ENCODE assay signal across 1 cellular context in the genomic region with DNA sequence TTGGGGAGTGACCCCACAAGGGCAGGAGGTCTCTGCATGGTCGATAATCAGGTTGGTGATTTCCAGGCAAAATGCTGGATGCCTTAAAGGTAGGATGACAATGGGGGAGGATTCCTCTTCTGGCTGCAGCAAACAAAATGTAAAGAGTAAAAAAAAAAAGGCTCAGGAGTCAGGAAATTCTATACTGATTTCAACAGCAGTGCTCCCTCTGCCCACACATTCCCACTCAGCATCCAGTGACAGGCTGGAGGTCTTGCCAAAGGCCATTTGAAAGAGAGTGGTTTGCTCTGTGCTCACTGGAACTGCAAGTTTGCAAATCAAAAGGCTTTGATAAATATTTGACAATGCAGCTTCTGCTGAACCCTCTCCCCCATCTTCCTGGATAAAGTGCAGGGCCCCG.
TF ChIP-seq lines count a peak whose summit lies in the region.

No MANE protein-coding gene starts in this region.

TF ChIP-seq in IMR-90, 13 proteins besides CTCF, POLR2A, EP300 and RAD21:
- TF ChIP-seq CHD1 (IDR thresholded peaks at IDR 0.05; ENCODE audit: low read depth, low read length), result no peak
- no peak for TF ChIP-seq MAFK (IDR thresholded peaks at IDR 0.05; ENCODE audit: low read depth, low read length)
- no peak for TF ChIP-seq NFE2L2 (IDR thresholded peaks at IDR 0.05; ENCODE audit: low read depth, low read length)
- no peak for TF ChIP-seq RFX5 (IDR thresholded peaks at IDR 0.05; ENCODE audit: low read depth, low read length)
- TF ChIP-seq RCOR1 (IDR thresholded peaks at IDR 0.05; ENCODE audit: insufficient replicate concordance, low read length), result no peak
- no peak for TF ChIP-seq MAZ (IDR thresholded peaks at IDR 0.05; ENCODE audit: borderline replicate concordance, low read depth, low read length)
- TF ChIP-seq, protein P1, sequence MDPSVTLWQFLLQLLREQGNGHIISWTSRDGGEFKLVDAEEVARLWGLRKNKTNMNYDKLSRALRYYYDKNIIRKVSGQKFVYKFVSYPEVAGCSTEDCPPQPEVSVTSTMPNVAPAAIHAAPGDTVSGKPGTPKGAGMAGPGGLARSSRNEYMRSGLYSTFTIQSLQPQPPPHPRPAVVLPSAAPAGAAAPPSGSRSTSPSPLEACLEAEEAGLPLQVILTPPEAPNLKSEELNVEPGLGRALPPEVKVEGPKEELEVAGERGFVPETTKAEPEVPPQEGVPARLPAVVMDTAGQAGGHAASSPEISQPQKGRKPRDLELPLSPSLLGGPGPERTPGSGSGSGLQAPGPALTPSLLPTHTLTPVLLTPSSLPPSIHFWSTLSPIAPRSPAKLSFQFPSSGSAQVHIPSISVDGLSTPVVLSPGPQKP (IDR thresholded peaks at IDR 0.05; ENCODE audit: borderline replicate concordance, low read depth, low read length), result no peak
- no peak; the same call in 1 of the 2 replicates for TF ChIP-seq CEBPB (IDR thresholded peaks at IDR 0.05; ENCODE audit: low read depth, low read length)
- no peak for TF ChIP-seq FOS (IDR thresholded peaks at IDR 0.05; ENCODE audit: low read depth, low read length)
- TF ChIP-seq MXI1 (IDR thresholded peaks at IDR 0.05; ENCODE audit: borderline replicate concordance, low read depth, low read length), result no peak
- TF ChIP-seq BHLHE40 (IDR thresholded peaks at IDR 0.05; ENCODE audit: low read depth, low read length), result no peak
